ENCODE assay signal across 15 cellular contexts in genomic region chr2:172702451-172702850, GRCh38. TPM values are rescaled to one million over a fixed set of nuclear protein-coding genes. Genes with fewer than 3 reads are reported as not detected.
DNase-seq lines count a peak whose midpoint lies in the region; ATAC-seq and TF ChIP-seq lines count a peak whose summit lies in the region.
"Had no signal": no experiment of that assay in that cellular context is flagged by ENCODE, and none has a peak within 500 bp of the region (broad histone marks: within the 10 kb centered on the region; RNA-seq: fewer than 3 reads in every experiment).

No MANE protein-coding gene starts in this region.

- no peak for ATAC-seq in activated T-cell treated with anti-CD3 and anti-CD28 coated beads, Interleukin-2, amount 50 U/mL, for 72 hours (replicated peaks in 1 of 2)
- ATAC-seq in activated CD8-positive, alpha-beta T cell treated with anti-CD3 and anti-CD28 coated beads, Interleukin-2, amount 10 ng/mL, durations not matched to agents 7 days and 5 days = no peak

- CTCF ChIA-PET in activated CD8-positive, alpha-beta T cell treated with anti-CD3 and anti-CD28 coated beads, Interleukin-2, amount 10 ng/mL, durations not matched to agents 7 days and 5 days (lab: Charles Lee) = interaction anchor here (0.6 to 1.2 kb wide), 2 partner anchors 8 to 106 kb away, joined by 3 to 5 read pairs; no protein-coding TSS in a partner anchor

- peak overlapping the region in 2 of 3 experiments; percentile 14 to 76 for H3K27ac Mint-ChIP-seq in nephron
- H3K27ac Mint-ChIP-seq in activated T-cell treated with anti-CD3 and anti-CD28 coated beads, Interleukin-2, amount 50 U/mL, for 72 hours = no peak overlapping the region
- no peak overlapping the region for H3K27ac Mint-ChIP-seq in activated CD8-positive, alpha-beta T cell treated with anti-CD3 and anti-CD28 coated beads, Interleukin-2, amount 10 ng/mL, durations not matched to agents 7 days and 5 days
- H3K27ac Mint-ChIP-seq: CD4-positive, CD25-positive, alpha-beta regulatory T cell; IgD-negative memory B cell had no signal

- no peaks in the 10 kb centered on the region for H3K27me3 Mint-ChIP-seq in nephron (ENCODE audit: low read depth)
- peaks cover under 1% of the 10 kb centered on the region for H3K27me3 Mint-ChIP-seq in activated T-cell treated with anti-CD3 and anti-CD28 coated beads, Interleukin-2, amount 50 U/mL, for 72 hours (ENCODE audit: low read depth)
- peaks cover 2% of the 10 kb centered on the region for H3K27me3 Mint-ChIP-seq in activated CD8-positive, alpha-beta T cell treated with anti-CD3 and anti-CD28 coated beads, Interleukin-2, amount 10 ng/mL, durations not matched to agents 7 days and 5 days (ENCODE audit: low read depth)

- no peak overlapping the region for H3K4me3 Mint-ChIP-seq in nephron
- H3K4me3 Mint-ChIP-seq in activated T-cell treated with anti-CD3 and anti-CD28 coated beads, Interleukin-2, amount 50 U/mL, for 72 hours = no peak overlapping the region
- H3K4me3 Mint-ChIP-seq in activated CD8-positive, alpha-beta T cell treated with anti-CD3 and anti-CD28 coated beads, Interleukin-2, amount 10 ng/mL, durations not matched to agents 7 days and 5 days = no peak overlapping the region
- H3K4me3 Mint-ChIP-seq: CD4-positive, CD25-positive, alpha-beta regulatory T cell; IgD-negative memory B cell had no signal

- no peaks in the 10 kb centered on the region for H3K9me3 Mint-ChIP-seq in nephron
- no peaks in the 10 kb centered on the region for H3K9me3 Mint-ChIP-seq in activated T-cell treated with anti-CD3 and anti-CD28 coated beads, Interleukin-2, amount 50 U/mL, for 72 hours
- no peaks in the 10 kb centered on the region for H3K9me3 Mint-ChIP-seq in activated CD8-positive, alpha-beta T cell treated with anti-CD3 and anti-CD28 coated beads, Interleukin-2, amount 10 ng/mL, durations not matched to agents 7 days and 5 days (ENCODE audit: insufficient read depth)

- POLR2A ChIA-PET in activated CD8-positive, alpha-beta T cell treated with anti-CD3 and anti-CD28 coated beads, Interleukin-2, amount 10 ng/mL, durations not matched to agents 7 days and 5 days (lab: Charles Lee) = no interaction called here

- DNase-seq in G401 (ENCODE audit: low spot score) (peak; percentile 88), NCI-H1694 treated with DMSO at 0.1 percent for 48 hours (lab: John Stamatoyannopoulos, UW) (peak; percentile 20), cerebellar nuclear complex (lab: John Stamatoyannopoulos, UW) (peak; percentile 33 to 82), GM13977 (ENCODE audit: low spot score) (no peak)
- DNase-seq in activated T-cell treated with anti-CD3 and anti-CD28 coated beads, Interleukin-2, amount 50 U/mL, for 72 hours = no peak
- DNase-seq in activated CD8-positive, alpha-beta T cell treated with anti-CD3 and anti-CD28 coated beads, Interleukin-2, amount 10 ng/mL, durations not matched to agents 7 days and 5 days = no peak
- DNase-seq: ACHN; Calu3; CD4-positive, CD25-positive, alpha-beta regulatory T cell; DMS 273 treated with DMSO at 0.1 percent for 48 hours; DMS79 had no signal

- H3K36me3 Mint-ChIP-seq in nephron (ENCODE audit: low read depth) = no peaks in the 10 kb centered on the region
- H3K36me3 Mint-ChIP-seq in activated T-cell treated with anti-CD3 and anti-CD28 coated beads, Interleukin-2, amount 50 U/mL, for 72 hours (ENCODE audit: insufficient read depth in 2 of 2) = peaks cover 0 to 1% of the 10 kb centered on the region in 2 donors
- no peaks in the 10 kb centered on the region for H3K36me3 Mint-ChIP-seq in activated CD8-positive, alpha-beta T cell treated with anti-CD3 and anti-CD28 coated beads, Interleukin-2, amount 10 ng/mL, durations not matched to agents 7 days and 5 days (ENCODE audit: low read depth)
- H3K36me3 Mint-ChIP-seq: CD4-positive, CD25-positive, alpha-beta regulatory T cell had no signal

- TF ChIP-seq CTCF in nephron (IDR thresholded peaks at IDR 0.05; ENCODE audit: unreplicated experiment in 3 of 3) (no peak), GM13977 (IDR thresholded peaks at IDR 0.05; ENCODE audit: extremely low read depth, insufficient read depth, missing control alignments) (no peak)

- peaks cover 12% of the 10 kb centered on the region for H3K4me1 Mint-ChIP-seq in nephron
- peaks cover 13% of the 10 kb centered on the region for H3K4me1 Mint-ChIP-seq in activated T-cell treated with anti-CD3 and anti-CD28 coated beads, Interleukin-2, amount 50 U/mL, for 72 hours (ENCODE audit: low read depth)
- peaks cover 14% of the 10 kb centered on the region for H3K4me1 Mint-ChIP-seq in activated CD8-positive, alpha-beta T cell treated with anti-CD3 and anti-CD28 coated beads, Interleukin-2, amount 10 ng/mL, durations not matched to agents 7 days and 5 days (ENCODE audit: low read depth)
- H3K4me1 Mint-ChIP-seq: IgD-negative memory B cell had no signal

- in situ Hi-C loops in G401 (cut with HindIII; ENCODE audit: low sequenced_read_pairs) = no loop called here
- in situ Hi-C loops in GM13977 (cut with MboI; ENCODE audit: low pct_unique_long_range_greater_than_20kb, low sequenced_read_pairs, unreplicated experiment) = no loop called here

RNA-seq across cellular contexts. Expression of gene RAPGEF4, which starts 33.2 kb away (rescaled TPM):
- total RNA-seq in G401 (2014; rRNA removed; shearing (Covaris generic)) = not detected in 2 replicates
- under 1 TPM; 0.19 to 0.65 TPM for total RNA-seq in activated T-cell treated with anti-CD3 and anti-CD28 coated beads, Interleukin-2, amount 50 U/mL, for 72 hours
- under 1 TPM; 0.63 to 0.97 TPM for total RNA-seq in activated CD8-positive, alpha-beta T cell treated with anti-CD3 and anti-CD28 coated beads, Interleukin-2, amount 10 ng/mL, durations not matched to agents 7 days and 5 days
- total RNA-seq: A172, HT-29 had no signal

Comparison
In these comparisons a context has a peak if more than half of its experiments do, and no peak if none do; other contexts are left out.
1. DNase-seq: peak in G401 (single experiment), NCI-H1694 treated with DMSO at 0.1 percent for 48 hours (single experiment) and cerebellar nuclear complex (2 of 2); none in activated T-cell treated with anti-CD3 and anti-CD28 coated beads, Interleukin-2, amount 50 U/mL, for 72 hours (0 of 2), activated CD8-positive, alpha-beta T cell treated with anti-CD3 and anti-CD28 coated beads, Interleukin-2, amount 10 ng/mL, durations not matched to agents 7 days and 5 days (single experiment) and GM13977 (single experiment).
2. H3K27ac Mint-ChIP-seq: peak in nephron (2 of 3); none in activated T-cell treated with anti-CD3 and anti-CD28 coated beads, Interleukin-2, amount 50 U/mL, for 72 hours (single experiment) and activated CD8-positive, alpha-beta T cell treated with anti-CD3 and anti-CD28 coated beads, Interleukin-2, amount 10 ng/mL, durations not matched to agents 7 days and 5 days (single experiment).